8 cellular contexts compared by ENCODE assay signal in the genomic region with DNA sequence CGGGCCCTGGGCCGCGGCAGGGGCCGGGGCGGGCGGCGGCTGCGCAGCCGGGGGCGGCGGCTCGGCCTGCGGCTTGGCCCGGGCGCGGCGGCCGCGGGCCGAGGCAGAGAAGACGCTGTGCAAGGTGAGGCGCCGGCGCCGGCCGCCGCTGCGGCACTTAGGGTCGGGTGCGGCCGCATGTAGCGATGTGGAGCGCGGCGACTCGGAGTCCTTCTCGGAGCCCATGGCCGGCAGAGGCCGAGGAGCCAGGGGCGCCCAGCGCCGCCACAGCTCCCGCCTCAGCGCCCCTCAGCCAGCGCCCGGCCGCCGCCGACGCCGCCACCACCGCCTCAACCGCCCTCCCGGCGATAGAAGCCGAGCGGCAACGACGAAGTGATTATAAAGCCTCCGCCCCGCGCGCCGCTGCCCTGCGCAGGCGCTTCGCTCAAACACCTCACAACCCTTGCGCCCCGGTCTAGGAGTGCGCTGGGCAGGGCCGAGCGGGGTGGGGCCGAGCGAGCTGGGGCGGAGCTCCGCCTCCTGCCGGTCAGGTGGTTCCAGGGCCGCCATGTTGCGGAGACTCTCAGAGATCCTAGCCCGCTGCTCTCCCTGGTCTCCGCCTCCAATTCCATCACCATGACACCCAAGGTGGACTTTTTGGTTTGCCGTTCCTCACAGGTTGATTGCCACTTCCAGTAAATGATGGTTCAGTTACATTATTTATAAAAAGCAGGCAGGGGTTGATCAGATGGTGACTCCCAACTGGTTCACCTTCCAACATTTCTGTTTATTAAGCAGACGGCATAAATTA. TPM values are rescaled to one million over a fixed set of nuclear protein-coding genes. Genes with fewer than 3 reads are reported as not detected.
DNase-seq lines count a peak whose midpoint lies in the region; ATAC-seq, FAIRE-seq and TF ChIP-seq lines count a peak whose summit lies in the region.

A gene with protein sequence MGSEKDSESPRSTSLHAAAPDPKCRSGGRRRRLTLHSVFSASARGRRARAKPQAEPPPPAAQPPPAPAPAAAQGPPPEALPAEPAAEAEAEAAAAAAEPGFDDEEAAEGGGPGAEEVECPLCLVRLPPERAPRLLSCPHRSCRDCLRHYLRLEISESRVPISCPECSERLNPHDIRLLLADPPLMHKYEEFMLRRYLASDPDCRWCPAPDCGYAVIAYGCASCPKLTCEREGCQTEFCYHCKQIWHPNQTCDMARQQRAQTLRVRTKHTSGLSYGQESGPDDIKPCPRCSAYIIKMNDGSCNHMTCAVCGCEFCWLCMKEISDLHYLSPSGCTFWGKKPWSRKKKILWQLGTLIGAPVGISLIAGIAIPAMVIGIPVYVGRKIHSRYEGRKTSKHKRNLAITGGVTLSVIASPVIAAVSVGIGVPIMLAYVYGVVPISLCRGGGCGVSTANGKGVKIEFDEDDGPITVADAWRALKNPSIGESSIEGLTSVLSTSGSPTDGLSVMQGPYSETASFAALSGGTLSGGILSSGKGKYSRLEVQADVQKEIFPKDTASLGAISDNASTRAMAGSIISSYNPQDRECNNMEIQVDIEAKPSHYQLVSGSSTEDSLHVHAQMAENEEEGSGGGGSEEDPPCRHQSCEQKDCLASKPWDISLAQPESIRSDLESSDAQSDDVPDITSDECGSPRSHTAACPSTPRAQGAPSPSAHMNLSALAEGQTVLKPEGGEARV (minus strand): TSS at position 349 of the 790 bp plus-strand sequence. CDS start 124 bp downstream, at position 225.

- peaks cover 43% of the 10 kb centered on the region for H3K79me2 ChIP-seq in keratinocyte (ENCODE audit: control insufficient read depth, insufficient read depth, low read length)

- H3K4me3 ChIP-seq in AG09309 (ENCODE audit: control insufficient read depth, low read depth, low read length) (peak within 1 kb of the TSS; percentile 77), keratinocyte (ENCODE audit: control insufficient read depth in 2 of 3, extremely low read depth in 1 of 3, insufficient read depth in 2 of 3, low read depth in 1 of 3, low read length in 3 of 3) (peak within 1 kb of the TSS; percentile 86 to 100 (median 96))

- H3K9ac ChIP-seq in keratinocyte (ENCODE audit: control insufficient read depth, extremely low read depth, insufficient read depth, low read length), result peak within 1 kb of the TSS; percentile 92

- peak within 1 kb of the TSS; percentile 80 for H3K4me2 ChIP-seq in keratinocyte (ENCODE audit: control insufficient read depth, extremely low read depth, insufficient read depth, low read depth, low read length)

- dilution Hi-C loops in keratinocyte (cut with MboI; ENCODE audit: extremely low pct_ligation_motif_present, low sequenced_read_pairs), result no loop called here

- no peaks in the 10 kb centered on the region for H3K27me3 ChIP-seq in keratinocyte (ENCODE audit: control insufficient read depth, extremely low read depth, insufficient read depth, low read length)

- peaks cover 3% of the 10 kb centered on the region for H3K9me1 ChIP-seq in keratinocyte (ENCODE audit: control insufficient read depth, extremely low read depth, insufficient read depth, low read length)

- no peak for FAIRE-seq in keratinocyte (lab: Jason Lieb, UNC)

- peak within 1 kb of the TSS; percentile 73 for H2AFZ ChIP-seq in keratinocyte (ENCODE audit: control insufficient read depth, low read length)

- no peak for TF ChIP-seq CTCF in AG09309 (IDR thresholded peaks at IDR 0.05; ENCODE audit: control insufficient read depth, insufficient read depth, low read depth, low read length, missing control alignments)
- no peak for TF ChIP-seq CTCF in keratinocyte (optimal IDR thresholded peaks at IDR 0.05 in 1 of 3, IDR thresholded peaks at IDR 0.05 in 1 of 3, conservative IDR thresholded peaks at IDR 0.05 in 1 of 3; ENCODE audit: extremely low read depth in 1 of 3, insufficient read depth in 2 of 3, low read length in 3 of 3)

- peaks cover 17% of the 10 kb centered on the region for H4K20me1 ChIP-seq in keratinocyte (ENCODE audit: control insufficient read depth, extremely low read depth, insufficient read depth, low read length)

- ATAC-seq in GM19025 (IDR thresholded peaks at IDR 0.05; ENCODE audit: low read depth, unreplicated experiment), result peak; percentile 87
- ATAC-seq in HG03342 (IDR thresholded peaks at IDR 0.05; ENCODE audit: unreplicated experiment), result peak; percentile 80
- ATAC-seq in activated CD4-positive, CD25-positive, alpha-beta regulatory T cell treated with anti-CD3 and anti-CD28 coated beads, Interleukin-2, amount 50 U/mL, for 24 hours, result peak; percentile 96 to 97

- H3K9me3 ChIP-seq in keratinocyte (ENCODE audit: control insufficient read depth, low read depth, low read length), result no peaks in the 10 kb centered on the region

- DNase-seq in AG09309 (ENCODE audit: low read depth) (peak; percentile 55), NCI-H446 treated with DMSO at 0.1 percent for 48 hours (lab: John Stamatoyannopoulos, UW) (peak; percentile 89), cerebellar cortex (ENCODE audit: low spot score) (peak; percentile 96), keratinocyte (ENCODE audit: low read depth, low spot score) (peak; percentile 56)
- peak; percentile 92 to 93 for DNase-seq in stimulated activated CD4-positive, alpha-beta T cell treated with anti-CD3 and anti-CD28 coated beads, Interleukin-15, amount 100 ng/mL, for 1 hour (ENCODE audit: low read depth in 1 of 2, low spot score in 1 of 2)

- H3K27ac ChIP-seq in keratinocyte (ENCODE audit: control insufficient read depth, insufficient read depth, low read length), result peak within 1 kb of the TSS; percentile 86

- peaks cover 33% of the 10 kb centered on the region for H3K4me1 ChIP-seq in keratinocyte (ENCODE audit: control insufficient read depth, extremely low read depth, insufficient read depth, low read length)

- peaks cover 0 to 5% of the 10 kb centered on the region in 2 experiments for H3K36me3 ChIP-seq in keratinocyte (ENCODE audit: control insufficient read depth in 2 of 2, extremely low read depth in 1 of 2, insufficient read depth in 2 of 2, low read length in 2 of 2)

RNA-seq across cellular contexts. Expression of the gene that starts here (rescaled TPM):
- polyA plus RNA-seq in keratinocyte, result 31.8 to 48.3 TPM (median 33.5 TPM) in 3 replicates
- polyA plus RNA-seq in keratinocyte (2011; ENCODE audit: low read depth), result 18.9 TPM
- polyA plus RNA-seq in keratinocyte (2011; cell fraction: cytosol; rRNA removed), result 31.1 and 31.5 TPM in 2 replicates
- polyA plus RNA-seq in keratinocyte (2011; cell fraction: nucleus; rRNA removed), result 26.6 and 29.0 TPM in 2 replicates
- polyA plus RNA-seq in keratinocyte (2012; ENCODE audit: low replicate concordance), result 31.3 and 36.7 TPM in 2 replicates
- 31.8 to 54.8 TPM (median 49.1 TPM) in 3 replicates for polyA minus RNA-seq in keratinocyte
- 45.1 TPM for polyA minus RNA-seq in keratinocyte (2011; cell fraction: cytosol; rRNA and poly(A)+ RNA removed)
- polyA minus RNA-seq in keratinocyte (2011; cell fraction: nucleus; rRNA and poly(A)+ RNA removed), result 20.4 and 24.8 TPM in 2 replicates

Comparison
In these comparisons a context has a peak if more than half of its experiments do, and no peak if none do; other contexts are left out.
1. Peak in every context shown above with its lines: DNase-seq, ATAC-seq, H3K4me3 ChIP-seq and H3K27ac ChIP-seq.